17 cellular contexts compared by ENCODE assay signal in genomic region chr5:156178117-156178516, GRCh38.
"Had no signal": no experiment of that assay in that cellular context is flagged by ENCODE, and none has a peak within 500 bp of the region (broad histone marks: within the 10 kb centered on the region; RNA-seq: fewer than 3 reads in every experiment).

No MANE protein-coding gene starts in this region.

- DNase-seq: activated B cell treated with CpG ODN at 0.5 μM for 24 hours; activated CD4-positive, alpha-beta T cell treated with anti-CD3 and anti-CD28 coated beads for 36 hours; activated CD4-positive, alpha-beta T cell treated with anti-CD3 and anti-CD28 coated beads, Interleukin-2, amount 50 U/mL, for 4 hours; activated CD8-positive, alpha-beta memory T cell treated with anti-CD3 and anti-CD28 coated beads for 24 hours; activated CD8-positive, alpha-beta memory T cell treated with anti-CD3 and anti-CD28 coated beads, Interleukin-2, amount 50 U/mL, for 48 hours; activated naive CD4-positive, alpha-beta T cell; activated T-cell treated with anti-CD3 and anti-CD28 coated beads, Interleukin-2, amount 50 U/mL, for 4 hours; adrenal gland; cerebellar nuclear complex; endodermal cell; esophagus squamous epithelium; hippocampal formation; left colon; naive thymus-derived CD8-positive, alpha-beta T cell; stimulated activated CD4-positive, alpha-beta T cell treated with anti-CD3 and anti-CD28 coated beads, Interleukin-4, amount 100 ng/mL, for 24 hours; stimulated activated naive CD4-positive, alpha-beta T cell treated with Interleukin-2 at 50 U/mL for 16 hours had no signal

- FAIRE-seq: bronchial epithelial cell had no signal
